ENCODE assay signal across 2 cellular contexts in the genomic region with DNA sequence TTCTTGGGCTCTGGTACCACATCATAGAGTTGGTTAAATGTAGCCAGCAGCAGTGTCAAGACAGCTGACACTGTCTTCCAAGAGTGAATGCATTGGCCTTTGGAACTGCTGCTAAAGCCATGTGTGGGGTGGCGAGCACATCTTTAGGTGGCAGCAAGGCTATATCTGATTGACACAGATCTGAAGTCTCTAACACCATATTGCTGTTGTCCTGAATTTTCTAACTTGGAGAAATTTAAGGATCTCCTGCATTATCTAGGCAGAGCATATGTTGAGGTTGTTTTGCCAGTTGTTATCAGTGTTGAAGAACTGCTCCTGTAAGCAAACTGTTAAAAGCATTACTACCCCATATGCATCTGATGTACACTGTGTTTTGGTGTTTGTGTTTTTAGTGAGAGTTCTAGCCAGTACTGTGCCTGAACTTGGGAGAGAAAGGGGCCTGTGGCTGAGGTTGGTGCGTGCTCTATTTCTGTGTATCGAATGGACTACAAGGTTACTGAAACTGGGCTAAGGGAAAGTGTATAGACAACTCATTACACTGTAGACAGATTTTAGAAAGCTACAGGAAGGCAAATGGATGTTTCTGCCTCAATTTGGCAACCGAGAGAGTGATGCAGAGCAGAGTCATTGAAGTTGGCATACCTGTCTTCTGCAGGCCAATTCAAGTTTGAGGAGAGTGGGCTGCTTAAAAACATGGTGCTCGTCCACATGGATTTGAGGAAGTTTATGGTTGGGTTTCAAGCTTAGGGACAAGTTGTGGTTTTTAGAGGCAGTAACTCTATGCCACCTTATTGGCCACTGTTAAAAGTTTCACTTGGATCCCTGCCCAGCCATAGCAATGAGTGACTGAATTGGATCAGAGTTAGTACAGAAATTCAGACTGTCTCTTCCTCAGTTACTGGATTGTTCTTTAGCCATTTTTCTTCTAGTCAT.
TF ChIP-seq lines count a peak whose summit lies in the region.

No MANE protein-coding gene starts in this region.

TF ChIP-seq in SK-N-SH treated with all-trans-retinoic acid at 6 μM for 48 hours, 23 proteins besides CTCF, POLR2A, EP300 and RAD21 (continued from another document):
- TF ChIP-seq ZFP3 (CRISPR knock-in tag; IDR thresholded peaks at IDR 0.05): no peak
- TF ChIP-seq, protein P1, sequence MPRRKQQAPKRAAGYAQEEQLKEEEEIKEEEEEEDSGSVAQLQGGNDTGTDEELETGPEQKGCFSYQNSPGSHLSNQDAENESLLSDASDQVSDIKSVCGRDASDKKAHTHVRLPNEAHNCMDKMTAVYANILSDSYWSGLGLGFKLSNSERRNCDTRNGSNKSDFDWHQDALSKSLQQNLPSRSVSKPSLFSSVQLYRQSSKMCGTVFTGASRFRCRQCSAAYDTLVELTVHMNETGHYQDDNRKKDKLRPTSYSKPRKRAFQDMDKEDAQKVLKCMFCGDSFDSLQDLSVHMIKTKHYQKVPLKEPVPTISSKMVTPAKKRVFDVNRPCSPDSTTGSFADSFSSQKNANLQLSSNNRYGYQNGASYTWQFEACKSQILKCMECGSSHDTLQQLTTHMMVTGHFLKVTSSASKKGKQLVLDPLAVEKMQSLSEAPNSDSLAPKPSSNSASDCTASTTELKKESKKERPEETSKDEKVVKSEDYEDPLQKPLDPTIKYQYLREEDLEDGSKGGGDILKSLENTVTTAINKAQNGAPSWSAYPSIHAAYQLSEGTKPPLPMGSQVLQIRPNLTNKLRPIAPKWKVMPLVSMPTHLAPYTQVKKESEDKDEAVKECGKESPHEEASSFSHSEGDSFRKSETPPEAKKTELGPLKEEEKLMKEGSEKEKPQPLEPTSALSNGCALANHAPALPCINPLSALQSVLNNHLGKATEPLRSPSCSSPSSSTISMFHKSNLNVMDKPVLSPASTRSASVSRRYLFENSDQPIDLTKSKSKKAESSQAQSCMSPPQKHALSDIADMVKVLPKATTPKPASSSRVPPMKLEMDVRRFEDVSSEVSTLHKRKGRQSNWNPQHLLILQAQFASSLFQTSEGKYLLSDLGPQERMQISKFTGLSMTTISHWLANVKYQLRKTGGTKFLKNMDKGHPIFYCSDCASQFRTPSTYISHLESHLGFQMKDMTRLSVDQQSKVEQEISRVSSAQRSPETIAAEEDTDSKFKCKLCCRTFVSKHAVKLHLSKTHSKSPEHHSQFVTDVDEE (CRISPR knock-in tag; IDR thresholded peaks at IDR 0.05): no peak

TF ChIP-seq in SK-N-SH, 30 proteins besides CTCF, POLR2A, EP300 and RAD21:
- TF ChIP-seq, protein P2, sequence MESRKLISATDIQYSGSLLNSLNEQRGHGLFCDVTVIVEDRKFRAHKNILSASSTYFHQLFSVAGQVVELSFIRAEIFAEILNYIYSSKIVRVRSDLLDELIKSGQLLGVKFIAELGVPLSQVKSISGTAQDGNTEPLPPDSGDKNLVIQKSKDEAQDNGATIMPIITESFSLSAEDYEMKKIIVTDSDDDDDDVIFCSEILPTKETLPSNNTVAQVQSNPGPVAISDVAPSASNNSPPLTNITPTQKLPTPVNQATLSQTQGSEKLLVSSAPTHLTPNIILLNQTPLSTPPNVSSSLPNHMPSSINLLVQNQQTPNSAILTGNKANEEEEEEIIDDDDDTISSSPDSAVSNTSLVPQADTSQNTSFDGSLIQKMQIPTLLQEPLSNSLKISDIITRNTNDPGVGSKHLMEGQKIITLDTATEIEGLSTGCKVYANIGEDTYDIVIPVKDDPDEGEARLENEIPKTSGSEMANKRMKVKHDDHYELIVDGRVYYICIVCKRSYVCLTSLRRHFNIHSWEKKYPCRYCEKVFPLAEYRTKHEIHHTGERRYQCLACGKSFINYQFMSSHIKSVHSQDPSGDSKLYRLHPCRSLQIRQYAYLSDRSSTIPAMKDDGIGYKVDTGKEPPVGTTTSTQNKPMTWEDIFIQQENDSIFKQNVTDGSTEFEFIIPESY (IDR thresholded peaks at IDR 0.05; ENCODE audit: borderline replicate concordance, low read depth): no peak
- TF ChIP-seq, protein P3, sequence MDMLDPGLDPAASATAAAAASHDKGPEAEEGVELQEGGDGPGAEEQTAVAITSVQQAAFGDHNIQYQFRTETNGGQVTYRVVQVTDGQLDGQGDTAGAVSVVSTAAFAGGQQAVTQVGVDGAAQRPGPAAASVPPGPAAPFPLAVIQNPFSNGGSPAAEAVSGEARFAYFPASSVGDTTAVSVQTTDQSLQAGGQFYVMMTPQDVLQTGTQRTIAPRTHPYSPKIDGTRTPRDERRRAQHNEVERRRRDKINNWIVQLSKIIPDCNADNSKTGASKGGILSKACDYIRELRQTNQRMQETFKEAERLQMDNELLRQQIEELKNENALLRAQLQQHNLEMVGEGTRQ (IDR thresholded peaks at IDR 0.05; ENCODE audit: borderline replicate concordance, low read depth, low read length): no peak
- no peak for TF ChIP-seq RXRA (IDR thresholded peaks at IDR 0.05; ENCODE audit: borderline replicate concordance, low read depth)
- TF ChIP-seq TCF12 (IDR thresholded peaks at IDR 0.05): no peak
- TF ChIP-seq MEF2A (IDR thresholded peaks at IDR 0.05; ENCODE audit: borderline replicate concordance, low read depth): no peak
